ENCODE assay signal across 8 cellular contexts in the genomic region with DNA sequence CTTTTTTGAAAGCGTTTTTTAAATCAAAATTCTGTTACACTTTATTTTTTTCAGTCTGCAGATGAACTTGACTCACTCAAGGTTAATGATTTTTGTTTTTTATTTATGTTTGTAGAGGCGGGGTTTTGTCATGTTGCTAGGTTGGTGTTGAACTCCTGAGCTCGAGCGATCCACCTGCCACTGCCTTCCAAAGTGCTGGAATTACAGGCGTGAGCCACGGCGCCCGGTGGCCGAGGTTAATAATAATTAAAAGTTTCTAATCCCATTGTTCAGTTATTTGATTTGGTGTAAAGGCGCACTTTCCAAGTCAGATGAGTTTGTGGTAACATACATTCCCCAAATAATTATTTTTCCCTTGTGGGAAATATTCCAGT. TPM values are rescaled to one million over a fixed set of nuclear protein-coding genes. Genes with fewer than 3 reads are reported as not detected.
DNase-seq lines count a peak whose midpoint lies in the region; ATAC-seq and TF ChIP-seq lines count a peak whose summit lies in the region.

No MANE protein-coding gene starts in this region.

- intact Hi-C loops in CD4-positive, alpha-beta T cell (cut with DNase I, micrococcal nuclease) = loop anchor here (2.0 to 10.0 kb wide), 7 partner anchors 23 to 1972 kb away; a partner anchor contains a TSS
- intact Hi-C loops in posterior cingulate gyrus (cut with DNase I) = loop anchor here (5.0 to 10.0 kb wide), 2 partner anchors 102 to 155 kb away; a partner anchor contains a TSS

- H3K4me3 ChIP-seq in NB4 (ENCODE audit: low read depth, low read length) (peak overlapping the region; percentile 89), ectodermal cell (ENCODE audit: insufficient read depth, low read depth, low read length) (peak overlapping the region; percentile 93)

- H3K27ac ChIP-seq in CD4-positive, alpha-beta T cell (ENCODE audit: low read depth, low read length) = peak overlapping the region; percentile 100
- peak overlapping the region; percentile 99 for H3K27ac ChIP-seq in ectodermal cell (ENCODE audit: insufficient read depth, low read depth, low read length, poor library complexity, severe bottlenecking)

- CTCF ChIA-PET in CD4-positive, alpha-beta T cell (lab: Charles Lee) = no interaction called here

- peaks cover 63% of the 10 kb centered on the region for H3K36me3 Mint-ChIP-seq in CD4-positive, alpha-beta T cell (ENCODE audit: low read depth)
- peaks cover 2% of the 10 kb centered on the region for H3K36me3 Mint-ChIP-seq in neural crest cell (ENCODE audit: low read depth)

- H3K36me3 ChIP-seq in ectodermal cell (ENCODE audit: control insufficient read depth, insufficient read depth, low read length) = no peaks in the 10 kb centered on the region

- H3K27me3 ChIP-seq in CD4-positive, alpha-beta T cell (ENCODE audit: control insufficient read depth, insufficient read depth, low read length) = no peaks in the 10 kb centered on the region
- H3K27me3 ChIP-seq in ectodermal cell (ENCODE audit: control insufficient read depth, insufficient read depth, low read length, poor library complexity, severe bottlenecking) = no peaks in the 10 kb centered on the region

- DNase-seq in CD4-positive, alpha-beta T cell = no peak
- DNase-seq in NB4 (ENCODE audit: low read depth) = no peak
- no peak for DNase-seq in neural crest cell (ENCODE audit: low read depth, low spot score)
- no peak for DNase-seq in posterior cingulate gyrus
- no peak for DNase-seq in NOMO-1 treated with DMSO at 0.1 percent for 48 hours (lab: John Stamatoyannopoulos, UW; ENCODE audit: unreplicated experiment)
- no peak for DNase-seq in SHP77 treated with DMSO at 0.1 percent for 48 hours (lab: John Stamatoyannopoulos, UW)

- H3K4me1 Mint-ChIP-seq in CD4-positive, alpha-beta T cell (ENCODE audit: low read depth) = peaks cover 69% of the 10 kb centered on the region
- H3K4me1 Mint-ChIP-seq in neural crest cell = peaks cover 63% of the 10 kb centered on the region

- no peaks in the 10 kb centered on the region for H3K27me3 Mint-ChIP-seq in CD4-positive, alpha-beta T cell
- no peaks in the 10 kb centered on the region for H3K27me3 Mint-ChIP-seq in neural crest cell (ENCODE audit: low read depth)

- H3K9me3 ChIP-seq in CD4-positive, alpha-beta T cell (ENCODE audit: control insufficient read depth, low read length) = no peaks in the 10 kb centered on the region
- H3K9me3 ChIP-seq in ectodermal cell (ENCODE audit: control insufficient read depth, low read length) = no peaks in the 10 kb centered on the region

- 29 to 55% methylated on average over 9 to 10 of the region's 10 CpGs for WGBS in ectodermal cell, 2 experiments

- peak overlapping the region; percentile 97 for H3K27ac Mint-ChIP-seq in CD4-positive, alpha-beta T cell
- H3K27ac Mint-ChIP-seq in neural crest cell (ENCODE audit: unreplicated experiment) = peak overlapping the region; percentile 99

- POLR2A ChIA-PET in CD4-positive, alpha-beta T cell (lab: Charles Lee) = interaction anchor here (0.7 to 6.2 kb wide), 35 partner anchors 8 to 1994 kb away, joined by 3 to 109 read pairs (median 8); a partner anchor contains a TSS

- TF ChIP-seq CTCF in CD4-positive, alpha-beta T cell (IDR thresholded peaks at IDR 0.05) = no peak
- TF ChIP-seq CTCF in NB4 (IDR thresholded peaks at IDR 0.05; ENCODE audit: low read depth, low read length) (no peak), neural crest cell (conservative IDR thresholded peaks at IDR 0.05) (no peak)

- no peak for TF ChIP-seq POLR2A in NB4 (IDR thresholded peaks at IDR 0.05; ENCODE audit: extremely low read depth, insufficient read length)

- peak overlapping the region; percentile 99 for H3K4me3 Mint-ChIP-seq in CD4-positive, alpha-beta T cell
- H3K4me3 Mint-ChIP-seq in neural crest cell = peak overlapping the region; percentile 99

- no peaks in the 10 kb centered on the region for H3K4me1 ChIP-seq in ectodermal cell (ENCODE audit: control insufficient read depth, insufficient read depth, low read length)

- no peaks in the 10 kb centered on the region for H3K9me3 Mint-ChIP-seq in CD4-positive, alpha-beta T cell
- H3K9me3 Mint-ChIP-seq in neural crest cell = no peaks in the 10 kb centered on the region

- ATAC-seq in CD4-positive, alpha-beta T cell (ENCODE audit: poor library complexity) = no peak
- no peak for ATAC-seq in GM21576 (IDR thresholded peaks at IDR 0.05; ENCODE audit: unreplicated experiment)

RNA-seq across cellular contexts. Expression of a gene that starts 1.2 kb away (rescaled TPM):
- total RNA-seq in CD4-positive, alpha-beta T cell = 100 to 1,000 TPM; 217 to 228 TPM
- polyA plus RNA-seq in ectodermal cell (2013, experiment 1 of 4) = 72.4 TPM
- 80.9 TPM for polyA plus RNA-seq in ectodermal cell (2013, experiment 2 of 4)
- 69.6 TPM for polyA plus RNA-seq in ectodermal cell (2013, experiment 3 of 4)
- polyA plus RNA-seq in ectodermal cell (2013, experiment 4 of 4) = 77.5 TPM
- total RNA-seq in neural crest cell = 72.0 and 75.3 TPM in 2 replicates
